ENCODE assay signal across 28 cellular contexts in the genomic region with DNA sequence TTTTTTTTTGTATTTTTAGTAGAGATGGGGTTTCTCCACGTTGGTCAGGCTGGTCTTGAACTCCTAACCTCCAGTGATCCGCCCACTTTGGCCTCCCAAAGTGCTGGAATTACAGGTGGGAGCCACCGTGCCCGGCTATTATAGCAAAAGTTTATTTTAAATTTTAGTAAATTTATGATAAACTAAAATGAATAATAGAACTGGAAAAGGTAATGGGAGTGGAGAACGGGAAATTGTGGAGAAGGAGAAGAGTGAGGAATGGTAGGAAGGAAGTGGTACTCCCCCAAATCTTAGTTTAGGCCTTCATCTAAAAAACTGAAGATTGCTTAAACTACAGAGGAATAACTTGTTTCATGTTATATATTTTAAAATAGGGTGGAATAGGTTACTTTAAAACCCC.
"Had no signal": no experiment of that assay in that cellular context is flagged by ENCODE, and none has a peak within 500 bp of the region (broad histone marks: within the 10 kb centered on the region; RNA-seq: fewer than 3 reads in every experiment).

No MANE protein-coding gene starts in this region.

- H3K9me3 ChIP-seq: colonic mucosa, esophagus muscularis mucosa, esophagus squamous epithelium, gastrocnemius medialis, gastroesophageal sphincter, heart left ventricle, heart right ventricle had no signal

- FAIRE-seq: colon, endometrium, endothelial cell of umbilical vein, frontal cortex had no signal

- DNase-seq: colonic mucosa; cortex of kidney; dermis blood vessel endothelial cell; dorsolateral prefrontal cortex; effector CD4-positive, alpha-beta T cell; effector CD8-positive, alpha-beta T cell; effector memory CD4-positive, alpha-beta T cell; effector memory CD8-positive, alpha-beta T cell; endodermal cell; erythroblast; esophagus squamous epithelium; foreskin fibroblast; foreskin keratinocyte; foreskin melanocyte; gastrocnemius medialis; glutamatergic neuron; head of caudate nucleus; heart left ventricle; heart right ventricle had no signal

- H3K4me1 Mint-ChIP-seq: endodermal cell had no signal

- H3K27ac Mint-ChIP-seq: dendritic cell treated with granulocyte-macrophage colony-stimulating factor and Interleukin-4, amounts not matched to agents 40 ng/mL and 50 ng/mL, for 4 days; effector memory CD8-positive, alpha-beta T cell; endodermal cell had no signal

- H3K27me3 ChIP-seq: colonic mucosa, dorsolateral prefrontal cortex, esophagus muscularis mucosa, esophagus squamous epithelium, foreskin keratinocyte, gastrocnemius medialis, gastroesophageal sphincter, heart left ventricle, heart right ventricle had no signal

- ATAC-seq: effector memory CD8-positive, alpha-beta T cell; foreskin keratinocyte; gastrocnemius medialis; gastroesophageal sphincter; heart left ventricle; heart right ventricle had no signal

- H3K36me3 ChIP-seq: colonic mucosa, esophagus muscularis mucosa, esophagus squamous epithelium, gastrocnemius medialis, gastroesophageal sphincter, heart left ventricle, heart right ventricle had no signal

- H3K4me1 ChIP-seq: colonic mucosa, esophagus muscularis mucosa, foreskin keratinocyte, gastrocnemius medialis, heart left ventricle, heart right ventricle had no signal

- H3K9me3 Mint-ChIP-seq: dendritic cell treated with granulocyte-macrophage colony-stimulating factor and Interleukin-4, amounts not matched to agents 40 ng/mL and 50 ng/mL, for 4 days; effector memory CD8-positive, alpha-beta T cell; endodermal cell had no signal

- H3K27ac ChIP-seq: colonic mucosa, coronary artery, dorsolateral prefrontal cortex, epithelial cell of prostate, esophagus muscularis mucosa, esophagus squamous epithelium, foreskin keratinocyte, gastrocnemius medialis, gastroesophageal sphincter, heart left ventricle, heart right ventricle had no signal

- H3K4me3 Mint-ChIP-seq: dendritic cell treated with granulocyte-macrophage colony-stimulating factor and Interleukin-4, amounts not matched to agents 40 ng/mL and 50 ng/mL, for 4 days; effector memory CD8-positive, alpha-beta T cell; endodermal cell had no signal

- H3K27me3 Mint-ChIP-seq: dendritic cell treated with granulocyte-macrophage colony-stimulating factor and Interleukin-4, amounts not matched to agents 40 ng/mL and 50 ng/mL, for 4 days; effector memory CD8-positive, alpha-beta T cell had no signal

- H3K4me3 ChIP-seq: colonic mucosa, coronary artery, dorsolateral prefrontal cortex, esophagus muscularis mucosa, esophagus squamous epithelium, gastrocnemius medialis, gastroesophageal sphincter, heart left ventricle, heart right ventricle had no signal
